Comparison of ENCODE assay signal across 9 cellular contexts in the genomic region with DNA sequence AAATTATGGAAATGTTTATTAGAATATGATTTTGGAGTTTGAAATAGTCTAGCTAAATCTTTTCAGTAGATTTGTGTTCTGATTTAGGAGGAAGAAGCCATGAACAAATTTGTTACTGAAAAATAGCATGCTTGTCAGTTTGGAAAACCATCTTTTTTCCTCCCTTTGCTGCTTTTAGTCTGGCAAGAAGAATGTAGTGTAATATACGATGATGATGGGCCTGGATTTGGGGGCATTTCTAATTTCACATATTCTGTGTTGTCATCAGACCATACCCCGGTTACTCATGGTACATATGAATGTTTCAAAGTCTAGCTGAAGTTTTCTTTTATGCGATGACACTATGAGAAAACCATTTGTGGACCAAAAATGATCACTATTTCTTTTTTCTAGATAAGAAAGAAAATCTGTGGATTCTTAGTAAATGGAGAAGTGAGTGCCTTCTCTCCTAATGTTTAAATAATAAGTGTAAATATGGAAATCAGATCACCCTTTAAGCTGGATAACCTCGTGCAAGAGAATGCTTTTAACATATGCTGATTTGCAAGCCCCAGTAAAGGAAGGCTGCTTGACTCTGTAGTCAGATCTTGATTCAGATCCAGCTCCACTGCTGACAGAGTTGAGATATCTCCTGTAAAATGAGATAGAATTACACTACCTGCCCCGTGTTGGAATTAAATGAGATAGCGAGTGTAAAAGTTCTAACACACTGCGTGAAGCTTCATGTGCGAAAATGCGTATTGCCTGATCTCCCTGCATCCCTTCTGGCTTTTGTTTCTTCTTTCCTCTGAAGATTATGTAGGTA. TPM values are rescaled to one million over a fixed set of nuclear protein-coding genes. Genes with fewer than 3 reads are reported as not detected.
A peak's percentile ranks its signal among the peaks of the same experiment; 100 is the strongest.
DNase-seq lines count a peak whose midpoint lies in the region; ATAC-seq and TF ChIP-seq lines count a peak whose summit lies in the region.
"Had no signal": no experiment of that assay in that cellular context is flagged by ENCODE, and none has a peak within 500 bp of the region (broad histone marks: within the 10 kb centered on the region; RNA-seq: fewer than 3 reads in every experiment).

No MANE protein-coding gene starts in this region.

- no peak for ATAC-seq in mucosa of descending colon

- H3K4me3 Mint-ChIP-seq in neural crest cell, result peak overlapping the region; percentile 50

- H3K4me3 ChIP-seq in BLaER1, result peak overlapping the region; percentile 92
- peak overlapping the region in 54 of 59 donors; percentile 2 to 95 (median 82) for H3K4me3 ChIP-seq in dorsolateral prefrontal cortex
- H3K4me3 ChIP-seq in mucosa of descending colon, result no peak overlapping the region

- H3K36me3 ChIP-seq in BLaER1, result peaks cover 35% of the 10 kb centered on the region
- H3K36me3 ChIP-seq in mucosa of descending colon (ENCODE audit: low read depth), result no peaks in the 10 kb centered on the region

- H3K4me1 ChIP-seq in BLaER1 (peaks cover 34% of the 10 kb centered on the region), mucosa of descending colon (ENCODE audit: low read depth) (peaks cover 19% of the 10 kb centered on the region)

- H3K27me3 Mint-ChIP-seq in neural crest cell (ENCODE audit: low read depth), result peaks cover 10% of the 10 kb centered on the region

- peak overlapping the region; percentile 95; the same call in 1 of the 2 replicates for H3K9ac ChIP-seq in BLaER1

- no peaks in the 10 kb centered on the region for H3K36me3 Mint-ChIP-seq in neural crest cell (ENCODE audit: low read depth)

- DNase-seq in HT1080 (ENCODE audit: low read depth), result peak; percentile 4
- DNase-seq in dorsolateral prefrontal cortex, result no peak
- no peak for DNase-seq in neural crest cell (ENCODE audit: low read depth, low spot score)
- DNase-seq in posterior cingulate gyrus, result no peak
- no peak for DNase-seq in RPMI8226
- no peak for DNase-seq in central memory CD4-positive, alpha-beta T cell
- DNase-seq in mucosa of descending colon, result no peak
- DNase-seq: NCI-H1105 treated with DMSO at 0.1 percent for 48 hours had no signal

- no peaks in the 10 kb centered on the region for H3K9me3 Mint-ChIP-seq in neural crest cell

- H3K27me3 ChIP-seq in BLaER1 (no peaks in the 10 kb centered on the region), dorsolateral prefrontal cortex (no peaks in the 10 kb centered on the region)

- peaks cover 39% of the 10 kb centered on the region for H3K4me1 Mint-ChIP-seq in neural crest cell

- H3K4me2 ChIP-seq in BLaER1, result peak overlapping the region; percentile 87

- H3K27ac Mint-ChIP-seq in neural crest cell (ENCODE audit: unreplicated experiment), result no peak overlapping the region

- TF ChIP-seq CTCF in dorsolateral prefrontal cortex (IDR thresholded peaks at IDR 0.05 in 54 of 56, conservative IDR thresholded peaks at IDR 0.05 in 2 of 56; ENCODE audit: low read depth in 1 of 56, partially characterized antibody in 56 of 56), result no peak
- TF ChIP-seq CTCF in neural crest cell (conservative IDR thresholded peaks at IDR 0.05), result no peak
- no peak for TF ChIP-seq CTCF in mucosa of descending colon (IDR thresholded peaks at IDR 0.05)

- H3K27ac ChIP-seq in BLaER1, result no peak overlapping the region
- peak overlapping the region in 33 of 59 donors; percentile 3 to 100 (median 49) for H3K27ac ChIP-seq in dorsolateral prefrontal cortex

- intact Hi-C loops in dorsolateral prefrontal cortex (cut with DNase I), result loop anchor here (5.0 to 10.0 kb wide), 3 partner anchors 139 to 464 kb away; a partner anchor contains a TSS
- intact Hi-C loops in posterior cingulate gyrus (cut with DNase I), result loop anchor here (5.0 to 10.0 kb wide), 4 partner anchors 54 to 284 kb away; a partner anchor contains a TSS
- intact Hi-C loops in mucosa of descending colon (cut with DNase I, micrococcal nuclease), result no loop called here

- H3K9me3 ChIP-seq in BLaER1 (peaks cover 34% of the 10 kb centered on the region), mucosa of descending colon (no peaks in the 10 kb centered on the region)

- peaks cover 69% of the 10 kb centered on the region for H4K20me1 ChIP-seq in BLaER1

RNA-seq across cellular contexts. Expression of a gene that starts 3.0 kb away (rescaled TPM):
- 18.1 and 32.3 TPM in 2 replicates for total RNA-seq in HT1080 (2014; rRNA removed; shearing (Covaris generic))
- polyA plus RNA-seq in HT1080 (2015; cell fraction: cytosol; rRNA removed), result 22.1 and 34.7 TPM in 2 replicates
- polyA plus RNA-seq in HT1080 (2015; cell fraction: nucleus; rRNA removed), result 25.8 and 39.4 TPM in 2 replicates
- 100 to 1,000 TPM in 48 of 120 experiments, 10 to 100 TPM in 72; 54.3 to 131 (median 97.1) TPM for total RNA-seq in dorsolateral prefrontal cortex
- total RNA-seq in neural crest cell, result 21.5 and 25.2 TPM in 2 replicates
- total RNA-seq in mucosa of descending colon, result 10 to 100 TPM; 33.5 to 61.7 (median 34.7) TPM

Comparison
In these comparisons a context has a peak if more than half of its experiments do, and no peak if none do; other contexts are left out.
1. intact Hi-C loops: an anchor here in dorsolateral prefrontal cortex (5.0 to 10.0 kb wide) and posterior cingulate gyrus (5.0 to 10.0 kb wide); none called in mucosa of descending colon.